Comparison of ENCODE assay signal across 8 cellular contexts in genomic region chr3:101779047-101779807, GRCh38. TPM values are rescaled to one million over a fixed set of nuclear protein-coding genes. Genes with fewer than 3 reads are reported as not detected.
DNase-seq lines count a peak whose midpoint lies in the region; ATAC-seq and TF ChIP-seq lines count a peak whose summit lies in the region.

Gene NXPE3, plus strand, starts transcription at chr3:101779211. Its CDS starts 6,386 bp downstream, at chr3:101785597.

- H3K4me3 Mint-ChIP-seq in activated B cell treated with CpG ODN at 0.5 μM for 24 hours: peak within 1 kb of the TSS; percentile 87

- H3K27me3 Mint-ChIP-seq in activated B cell treated with CpG ODN at 0.5 μM for 24 hours: no peaks in the 10 kb centered on the region

- intact Hi-C loops in activated B cell treated with CpG ODN at 0.5 μM for 24 hours (cut with micrococcal nuclease): loop anchor here (1.0 to 5.0 kb wide), 7 partner anchors 12 to 1517 kb away; partner anchors contain the start of genes CEP97, RPL24, TBC1D23 and TFG

- TF ChIP-seq CTCF in activated B cell treated with CpG ODN at 0.5 μM for 24 hours (IDR thresholded peaks at IDR 0.05): no peak

- H3K27ac Mint-ChIP-seq in activated B cell treated with CpG ODN at 0.5 μM for 24 hours: peak within 1 kb of the TSS; percentile 94

- peak; percentile 92 for DNase-seq in AG08395 (ENCODE audit: low spot score)
- DNase-seq in NCI-H2227 (lab: John Stamatoyannopoulos, UW; ENCODE audit: unreplicated experiment): peak; percentile 83
- DNase-seq in activated B cell treated with CpG ODN at 0.5 μM for 24 hours: peak; percentile 94
- DNase-seq in central memory CD4-positive, alpha-beta T cell: peak; percentile 91
- peak; percentile 79 for DNase-seq in iris pigment epithelial cell (ENCODE audit: low read depth)
- peak; percentile 95 for DNase-seq in stimulated activated CD4-positive, alpha-beta T cell treated with anti-CD3 and anti-CD28 coated beads, Interleukin-12 subunit alpha, Interleukin-12 subunit beta, amount 100 ng/mL, for 4 hours

- H3K9me3 Mint-ChIP-seq in activated B cell treated with CpG ODN at 0.5 μM for 24 hours: no peaks in the 10 kb centered on the region

- CTCF ChIA-PET in activated B cell treated with CpG ODN at 0.5 μM for 24 hours (lab: Charles Lee): interaction anchor here (1.0 to 1.6 kb wide), 5 partner anchors 16 to 446 kb away, joined by 3 to 5 read pairs (median 4); partner anchors contain the start of gene CEP97

- peaks cover 22% of the 10 kb centered on the region for H3K36me3 Mint-ChIP-seq in activated B cell treated with CpG ODN at 0.5 μM for 24 hours (ENCODE audit: low read depth)

- POLR2A ChIA-PET in activated B cell treated with CpG ODN at 0.5 μM for 24 hours (lab: Charles Lee): interaction anchor here (0.6 to 1.9 kb wide), 19 partner anchors 8 to 218 kb away, joined by 3 to 17 read pairs (median 5); partner anchors contain the start of genes CEP97, NFKBIZ, PCNP and RPL24

- ATAC-seq in GM18909 (IDR thresholded peaks at IDR 0.05; ENCODE audit: poor library complexity, unreplicated experiment) (peak; percentile 97), HG03159 (IDR thresholded peaks at IDR 0.05; ENCODE audit: unreplicated experiment) (peak; percentile 96), activated B cell treated with CpG ODN at 0.5 μM for 24 hours (ENCODE audit: low read depth) (peak; percentile 92)

- peaks cover 31% of the 10 kb centered on the region for H3K4me1 Mint-ChIP-seq in activated B cell treated with CpG ODN at 0.5 μM for 24 hours

RNA-seq across cellular contexts. Expression of gene NXPE3, which starts in this region (rescaled TPM):
- total RNA-seq in activated B cell treated with CpG ODN at 0.5 μM for 24 hours: 15.8 and 16.0 TPM in 2 replicates

Comparison
In these comparisons a context has a peak if more than half of its experiments do, and no peak if none do; other contexts are left out.
1. Peak in every context shown above with its lines: DNase-seq and ATAC-seq.